Comparison of ENCODE assay signal across 21 cellular contexts in the genomic region with DNA sequence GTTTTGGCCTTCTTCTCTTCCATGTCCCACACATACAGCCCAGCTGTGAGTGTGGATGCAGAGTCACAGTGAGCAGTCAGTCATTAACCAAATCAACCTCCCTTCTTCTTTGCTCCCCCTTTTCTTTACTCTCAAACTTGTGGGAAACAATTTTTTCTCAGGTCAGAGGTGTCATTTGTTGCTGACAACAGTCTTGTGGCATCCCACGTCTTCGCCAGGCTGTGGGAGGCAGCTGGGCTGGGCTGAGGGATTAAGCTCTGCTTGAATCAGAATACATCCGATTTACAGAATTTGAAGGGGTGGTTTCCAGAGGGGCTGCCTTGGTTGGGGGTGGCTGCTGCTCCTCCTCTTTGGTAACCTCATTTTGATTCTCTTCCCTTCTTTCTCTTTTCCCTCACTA. TPM values are rescaled to one million over a fixed set of nuclear protein-coding genes. Genes with fewer than 3 reads are reported as not detected.
A peak's percentile ranks its signal among the peaks of the same experiment; 100 is the strongest.
DNase-seq lines count a peak whose midpoint lies in the region; ATAC-seq and TF ChIP-seq lines count a peak whose summit lies in the region.
"Had no signal": no experiment of that assay in that cellular context is flagged by ENCODE, and none has a peak within 500 bp of the region (broad histone marks: within the 10 kb centered on the region; RNA-seq: fewer than 3 reads in every experiment).

No MANE protein-coding gene starts in this region.

- H3K4me1 Mint-ChIP-seq in WTC11 (peaks cover 13% of the 10 kb centered on the region), MCF 10A (ENCODE audit: insufficient read depth, unreplicated experiment) (no peaks in the 10 kb centered on the region)
- H3K4me1 Mint-ChIP-seq: B cell had no signal

- BruUV-seq in MCF 10A (replicated peaks; lab: Mats Ljungman, UMichigan) = no TSS peak

- H3K27ac Mint-ChIP-seq in WTC11 = no peak overlapping the region
- H3K27ac Mint-ChIP-seq in MCF 10A (ENCODE audit: low read depth, unreplicated experiment) = no peak overlapping the region
- H3K27ac Mint-ChIP-seq: B cell; CD4-positive, alpha-beta T cell had no signal

- DNase-seq in ELF-1 (ENCODE audit: low read depth, low spot score) = peak; percentile 6
- DNase-seq in WTC11 (ENCODE audit: low spot score) = no peak
- peak; percentile 42 for DNase-seq in kidney glomerular epithelial cell (lab: John Stamatoyannopoulos, UW)
- DNase-seq in renal cortical epithelial cell (ENCODE audit: low read depth) = peak; percentile 81
- DNase-seq in MCF 10A (ENCODE audit: unreplicated experiment) = no peak
- DNase-seq in GF-D8 (lab: John Stamatoyannopoulos, UW) = no peak
- DNase-seq in medulla oblongata (ENCODE audit: extremely low spot score) = no peak
- DNase-seq in AG08396 (ENCODE audit: low spot score) = no peak
- DNase-seq: Calu3; CD4-positive, alpha-beta T cell; DMS79; MM.1S; NCI-H1105; NCI-H187 treated with DMSO at 0.1 percent for 48 hours; NCI-H2171; NCI-H774; SIG-M5 had no signal

- no peaks in the 10 kb centered on the region for H3K36me3 Mint-ChIP-seq in WTC11
- H3K36me3 Mint-ChIP-seq in MCF 10A (ENCODE audit: insufficient read depth, unreplicated experiment) = no peaks in the 10 kb centered on the region

- ATAC-seq in WTC11 = peak; percentile 68

- POLR2A ChIA-PET in WTC11 (lab: Charles Lee) (no interaction called here), MCF 10A (lab: Yijun Ruan, JAX) (interaction anchor here (0.5 kb wide), 1 partner anchor 537 kb away, joined by 5 read pairs; no protein-coding TSS in a partner anchor)

- TF ChIP-seq CTCF in WTC11 (IDR thresholded peaks at IDR 0.05) (no peak), MCF 10A (IDR thresholded peaks at IDR 0.05; ENCODE audit: unreplicated experiment) (no peak)

- no peak overlapping the region for H3K4me3 Mint-ChIP-seq in WTC11
- no peak overlapping the region for H3K4me3 Mint-ChIP-seq in MCF 10A (ENCODE audit: unreplicated experiment)
- H3K4me3 Mint-ChIP-seq: B cell; CD4-positive, alpha-beta T cell had no signal

- H3K9me3 Mint-ChIP-seq in WTC11 = no peaks in the 10 kb centered on the region
- H3K9me3 Mint-ChIP-seq in MCF 10A (ENCODE audit: unreplicated experiment) = no peaks in the 10 kb centered on the region
- H3K9me3 Mint-ChIP-seq: CD4-positive, alpha-beta T cell had no signal

- H3K27me3 Mint-ChIP-seq in WTC11 (ENCODE audit: low read depth) (no peaks in the 10 kb centered on the region), MCF 10A (ENCODE audit: insufficient read depth, unreplicated experiment) (no peaks in the 10 kb centered on the region)

- CTCF ChIA-PET in WTC11 (lab: Charles Lee) (interaction anchor here (0.8 to 2.6 kb wide), 2 partner anchors 26 to 190 kb away, joined by 4 to 14 read pairs; no protein-coding TSS in a partner anchor), MCF 10A (lab: Yijun Ruan, JAX) (no interaction called here)

- intact Hi-C loops in MCF 10A (cut with micrococcal nuclease) = no loop called here

TF ChIP-seq in WTC11, 78 proteins besides CTCF, POLR2A, EP300 and RAD21:
- TF ChIP-seq NFE2L1 (CRISPR knock-in tag; IDR thresholded peaks at IDR 0.05) (no peak), OVOL2 (CRISPR knock-in tag; IDR thresholded peaks at IDR 0.05; ENCODE audit: borderline replicate concordance) (no peak), NFATC4 (CRISPR knock-in tag; IDR thresholded peaks at IDR 0.05) (no peak), USF2 (CRISPR knock-in tag; IDR thresholded peaks at IDR 0.05) (no peak), TEAD1 (CRISPR knock-in tag; IDR thresholded peaks at IDR 0.05) (no peak), ELF4 (CRISPR knock-in tag; IDR thresholded peaks at IDR 0.05; ENCODE audit: low read depth) (no peak), NFYB (CRISPR knock-in tag; conservative IDR thresholded peaks at IDR 0.05; ENCODE audit: low read depth) (no peak), ZNF423 (CRISPR knock-in tag; IDR thresholded peaks at IDR 0.05) (no peak), GTF2I (CRISPR knock-in tag; conservative IDR thresholded peaks at IDR 0.05) (no peak), TCF7 (CRISPR knock-in tag; IDR thresholded peaks at IDR 0.05; ENCODE audit: low read depth) (no peak), ZNF138 (CRISPR knock-in tag; conservative IDR thresholded peaks at IDR 0.05) (no peak), MYBL2 (CRISPR knock-in tag; IDR thresholded peaks at IDR 0.05) (no peak)
- TF ChIP-seq, protein P1, sequence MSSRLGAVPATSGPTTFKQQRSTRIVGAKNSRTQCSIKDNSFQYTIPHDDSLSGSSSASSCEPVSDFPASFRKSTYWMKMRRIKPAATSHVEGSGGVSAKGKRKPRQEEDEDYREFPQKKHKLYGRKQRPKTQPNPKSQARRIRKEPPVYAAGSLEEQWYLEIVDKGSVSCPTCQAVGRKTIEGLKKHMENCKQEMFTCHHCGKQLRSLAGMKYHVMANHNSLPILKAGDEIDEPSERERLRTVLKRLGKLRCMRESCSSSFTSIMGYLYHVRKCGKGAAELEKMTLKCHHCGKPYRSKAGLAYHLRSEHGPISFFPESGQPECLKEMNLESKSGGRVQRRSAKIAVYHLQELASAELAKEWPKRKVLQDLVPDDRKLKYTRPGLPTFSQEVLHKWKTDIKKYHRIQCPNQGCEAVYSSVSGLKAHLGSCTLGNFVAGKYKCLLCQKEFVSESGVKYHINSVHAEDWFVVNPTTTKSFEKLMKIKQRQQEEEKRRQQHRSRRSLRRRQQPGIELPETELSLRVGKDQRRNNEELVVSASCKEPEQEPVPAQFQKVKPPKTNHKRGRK (CRISPR knock-in tag; IDR thresholded peaks at IDR 0.05; ENCODE audit: borderline replicate concordance) = no peak

RNA-seq across cellular contexts. Expression of gene SCGN, which starts 40.5 kb away (rescaled TPM):
- total RNA-seq in WTC11 (2021) = not detected in 3 replicates
- total RNA-seq in renal cortical epithelial cell = 0.20 TPM in 1 of 2 replicates, not detected in the other
- not detected in 2 replicates for total RNA-seq in MCF 10A (2022)
- total RNA-seq: A172; B cell; CD4-positive, alpha-beta T cell; NCI-H460; RPMI7951 had no signal

Comparison
In these comparisons a context has a peak if more than half of its experiments do, and no peak if none do; other contexts are left out.
1. DNase-seq: peak in ELF-1 (single experiment), kidney glomerular epithelial cell (single experiment) and renal cortical epithelial cell (single experiment); none in WTC11 (single experiment), MCF 10A (single experiment), GF-D8 (single experiment), medulla oblongata (single experiment) and AG08396 (single experiment).